8 cellular contexts compared by ENCODE assay signal in genomic region chr11:75142714-75143419, GRCh38.
DNase-seq lines count a peak whose midpoint lies in the region; ATAC-seq and TF ChIP-seq lines count a peak whose summit lies in the region.

No MANE protein-coding gene starts in this region.

- H3K27me3 ChIP-seq in OCI-LY3 (ENCODE audit: low read depth, low read length) (no peaks in the 10 kb centered on the region), muscle layer of colon (ENCODE audit: control insufficient read depth in 1 of 2, insufficient read depth in 2 of 2, low read length in 2 of 2) (no peaks in the 10 kb centered on the region)

- DNase-seq in GM12865 (ENCODE audit: low read depth) = peak; percentile 75
- DNase-seq in activated CD8-positive, alpha-beta memory T cell treated with anti-CD3 and anti-CD28 coated beads, Interleukin-2, amount 50 U/mL, for 4 hours = peak; percentile 72
- peak; percentile 82 for DNase-seq in epidermal melanocyte (ENCODE audit: insufficient read length, low spot score)
- peak; percentile 50 to 81 for DNase-seq in stimulated activated effector memory CD8-positive, alpha-beta T cell treated with anti-CD3 and anti-CD28 coated beads, Interleukin-12 subunit alpha, Interleukin-12 subunit beta, amount 100 ng/mL, for 72 hours (ENCODE audit: low spot score in 2 of 2)
- DNase-seq in HEK293T (ENCODE audit: extremely low spot score) = no peak

- CTCF ChIA-PET in HEK293T (lab: Yijun Ruan, JAX) = interaction anchor here (0.7 to 10.0 kb wide), 7 partner anchors 11 to 106 kb away, joined by 3 to 174 read pairs (median 4); partner anchors contain the start of gene TPBGL

- peak overlapping the region; percentile 89 for H3K27ac ChIP-seq in OCI-LY3 (ENCODE audit: low read length)
- H3K27ac ChIP-seq in muscle layer of colon (ENCODE audit: low read depth, low read length) = peak overlapping the region; percentile 62

- no peaks in the 10 kb centered on the region for H4K20me1 ChIP-seq in OCI-LY3 (ENCODE audit: insufficient read depth, low read length)

- H2AFZ ChIP-seq in OCI-LY3 (ENCODE audit: low read depth, low read length) = peak overlapping the region; percentile 19; the same call in 1 of the 2 replicates

- H3K9ac ChIP-seq in OCI-LY3 (ENCODE audit: low read length) = peak overlapping the region; percentile 50; the same call in 1 of the 2 replicates
- H3K9ac ChIP-seq in muscle layer of colon (ENCODE audit: low read length) = no peak overlapping the region

- H3K9me3 Mint-ChIP-seq in stimulated activated effector memory CD8-positive, alpha-beta T cell treated with anti-CD3 and anti-CD28 coated beads, Interleukin-12 subunit alpha, Interleukin-12 subunit beta, amount 100 ng/mL, for 72 hours = no peaks in the 10 kb centered on the region

- H3K36me3 ChIP-seq in OCI-LY3 (replicated peaks; ENCODE audit: low read depth, low read length) (no peaks in the 10 kb centered on the region), muscle layer of colon (ENCODE audit: insufficient read depth, low read length) (no peaks in the 10 kb centered on the region)

- ATAC-seq in HG03095 (IDR thresholded peaks at IDR 0.05; ENCODE audit: unreplicated experiment) = peak; percentile 66
- peak; percentile 91 for ATAC-seq in stimulated activated effector memory CD8-positive, alpha-beta T cell treated with anti-CD3 and anti-CD28 coated beads, Interleukin-12 subunit alpha, Interleukin-12 subunit beta, amount 100 ng/mL, for 72 hours

- H3K4me2 ChIP-seq in OCI-LY3 (ENCODE audit: low read length) = peak overlapping the region; percentile 69

- no peaks in the 10 kb centered on the region for H3K36me3 Mint-ChIP-seq in stimulated activated effector memory CD8-positive, alpha-beta T cell treated with anti-CD3 and anti-CD28 coated beads, Interleukin-12 subunit alpha, Interleukin-12 subunit beta, amount 100 ng/mL, for 72 hours

- H3K9me3 ChIP-seq in OCI-LY3 (ENCODE audit: insufficient read depth, low read length) = no peaks in the 10 kb centered on the region
- H3K9me3 ChIP-seq in muscle layer of colon (ENCODE audit: low read length) = no peaks in the 10 kb centered on the region

- H3K27ac Mint-ChIP-seq in stimulated activated effector memory CD8-positive, alpha-beta T cell treated with anti-CD3 and anti-CD28 coated beads, Interleukin-12 subunit alpha, Interleukin-12 subunit beta, amount 100 ng/mL, for 72 hours = peak overlapping the region; percentile 71

- peak overlapping the region; percentile 49 for H3K4me3 Mint-ChIP-seq in stimulated activated effector memory CD8-positive, alpha-beta T cell treated with anti-CD3 and anti-CD28 coated beads, Interleukin-12 subunit alpha, Interleukin-12 subunit beta, amount 100 ng/mL, for 72 hours

- H3K4me1 ChIP-seq in OCI-LY3 (ENCODE audit: low read length) (peaks cover 53% of the 10 kb centered on the region), muscle layer of colon (ENCODE audit: insufficient read depth, low read length) (no peaks in the 10 kb centered on the region)

- H3K4me3 ChIP-seq in GM12865 (ENCODE audit: low read depth, low read length) (no peak overlapping the region), OCI-LY3 (ENCODE audit: low read length) (peak overlapping the region; percentile 50), muscle layer of colon (ENCODE audit: low read depth in 1 of 2, low read length in 2 of 2) (no peak overlapping the region)

- TF ChIP-seq CTCF in GM12865 (IDR thresholded peaks at IDR 0.05; ENCODE audit: insufficient read depth, low read depth, low read length, missing control alignments) = no peak
- 0 out of 2 replicates have a peak, but pooled peaks have one; percentile 3 for TF ChIP-seq CTCF in OCI-LY3 (IDR thresholded peaks at IDR 0.05; ENCODE audit: low read depth, low read length)

- POLR2A ChIA-PET in HEK293T (lab: Yijun Ruan, JAX) = no interaction called here

- H3K4me1 Mint-ChIP-seq in stimulated activated effector memory CD8-positive, alpha-beta T cell treated with anti-CD3 and anti-CD28 coated beads, Interleukin-12 subunit alpha, Interleukin-12 subunit beta, amount 100 ng/mL, for 72 hours = peaks cover 42% of the 10 kb centered on the region

- H3K79me2 ChIP-seq in OCI-LY3 (ENCODE audit: low read length) = no peaks in the 10 kb centered on the region

TF ChIP-seq in HEK293T, 16 proteins besides CTCF, POLR2A, EP300 and RAD21:
- TF ChIP-seq ELF4 (IDR thresholded peaks at IDR 0.05) = no peak
- TF ChIP-seq NFRKB (IDR thresholded peaks at IDR 0.05) = no peak
- TF ChIP-seq BHLHE40 (IDR thresholded peaks at IDR 0.05; ENCODE audit: borderline replicate concordance) = no peak
- no peak for TF ChIP-seq SP1 (IDR thresholded peaks at IDR 0.05)
